ENCODE assay signal across 16 cellular contexts in the genomic region with DNA sequence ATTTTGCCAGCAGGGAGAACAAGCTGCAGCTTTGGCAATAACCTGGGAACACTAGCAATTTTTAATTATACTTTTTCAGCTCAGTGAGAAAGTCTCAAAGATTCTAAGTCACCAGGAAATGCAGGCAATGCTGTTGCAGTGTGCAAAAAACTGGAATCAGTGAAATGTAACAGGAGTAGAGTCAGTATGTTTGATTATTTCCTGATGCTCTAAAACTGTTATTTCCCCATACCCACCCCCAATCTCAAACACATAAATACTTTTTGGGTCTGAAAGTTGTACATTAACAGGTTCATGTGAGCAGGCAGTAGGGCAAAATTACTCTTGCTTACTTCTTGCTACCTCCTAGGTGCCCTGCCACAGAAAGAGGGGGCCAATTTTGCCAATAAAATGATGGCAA.
DNase-seq lines count a peak whose midpoint lies in the region; ATAC-seq, FAIRE-seq and TF ChIP-seq lines count a peak whose summit lies in the region.
"Had no signal": no experiment of that assay in that cellular context is flagged by ENCODE, and none has a peak within 500 bp of the region (broad histone marks: within the 10 kb centered on the region; RNA-seq: fewer than 3 reads in every experiment).

No MANE protein-coding gene starts in this region.

- intact Hi-C loops in GM12878 (cut with micrococcal nuclease; ENCODE audit: unreplicated experiment) = no loop called here
- intact Hi-C loops in naive thymus-derived CD4-positive, alpha-beta T cell (cut with micrococcal nuclease) = loop anchor here in 1 of 2 donors (5.0 kb wide), 1 partner anchor 37 kb away; no protein-coding TSS in a partner anchor

- in situ Hi-C loops in GM12878 (cut with MboI) = no loop called here

- H3K27me3 ChIP-seq in ACC112 (ENCODE audit: insufficient read depth, low read length) (no peaks in the 10 kb centered on the region), GM12878 (replicated peaks in 1 of 2; ENCODE audit: control insufficient read depth in 2 of 2, insufficient read depth in 2 of 2, low read length in 1 of 2) (no peaks in the 10 kb centered on the region)
- H3K27me3 ChIP-seq in naive thymus-derived CD4-positive, alpha-beta T cell (ENCODE audit: control insufficient read depth in 2 of 2, insufficient read depth in 2 of 2, low read length in 2 of 2) = no peaks in the 10 kb centered on the region

- no peak for TF ChIP-seq POLR2A in GM12878 (IDR thresholded peaks at IDR 0.05; ENCODE audit: low read depth, low read length)

- H3K36me3 Mint-ChIP-seq in HFFc6 (ENCODE audit: low read depth) (peaks cover 13% of the 10 kb centered on the region), T-cell (no peaks in the 10 kb centered on the region)
- H3K36me3 Mint-ChIP-seq in naive thymus-derived CD4-positive, alpha-beta T cell = no peaks in the 10 kb centered on the region
- no peaks in the 10 kb centered on the region for H3K36me3 Mint-ChIP-seq in effector memory CD8-positive, alpha-beta T cell (ENCODE audit: insufficient read depth)
- H3K36me3 Mint-ChIP-seq: CD14-positive monocyte had no signal

- no peak for TF ChIP-seq EP300 in GM12878 (IDR thresholded peaks at IDR 0.05; ENCODE audit: borderline replicate concordance in 1 of 2, control insufficient read depth in 1 of 2, low read depth in 2 of 2, low read length in 2 of 2)

- POLR2A ChIA-PET in GM12878 (lab: Charles Lee) (no interaction called here), T-cell (lab: Charles Lee) (interaction anchor here in 1 of 2 donors (0.5 kb wide), 1 partner anchor 24 kb away, joined by 3 read pairs; no protein-coding TSS in a partner anchor)
- POLR2A ChIA-PET in naive thymus-derived CD4-positive, alpha-beta T cell (lab: Charles Lee) = no interaction called here

- 0 out of 2 replicates have a peak overlapping the region, but pooled peaks have one; percentile 59 for H3K4me3 Mint-ChIP-seq in HFFc6
- peak overlapping the region in 6 of 10 donors; percentile 0 to 73 (median 60) for H3K4me3 Mint-ChIP-seq in naive thymus-derived CD4-positive, alpha-beta T cell
- peak overlapping the region in 1 of 3 donors; percentile 33 for H3K4me3 Mint-ChIP-seq in T-cell
- H3K4me3 Mint-ChIP-seq in effector memory CD8-positive, alpha-beta T cell = no peak overlapping the region
- H3K4me3 Mint-ChIP-seq: CD14-positive monocyte had no signal

- CTCF ChIA-PET in GM12878 (lab: Yijun Ruan, JAX) = interaction anchor here (1.2 to 5.8 kb wide), 7 partner anchors 12 to 134 kb away, joined by 3 to 66 read pairs (median 7); no protein-coding TSS in a partner anchor
- CTCF ChIA-PET in naive thymus-derived CD4-positive, alpha-beta T cell (lab: Charles Lee) = interaction anchor here (0.6 to 1.8 kb wide), 2 partner anchors 348 to 428 kb away, joined by 3 to 6 read pairs; partner anchors contain the start of gene PRIM2
- CTCF ChIA-PET in T-cell (lab: Charles Lee) = interaction anchor here in 1 of 2 donors (0.6 kb wide), 1 partner anchor 126 kb away, joined by 3 read pairs; no protein-coding TSS in a partner anchor

- H3K9me3 ChIP-seq in GM12878 (replicated peaks; ENCODE audit: control insufficient read depth, insufficient read depth, low read length) = no peaks in the 10 kb centered on the region
- no peaks in the 10 kb centered on the region for H3K9me3 ChIP-seq in naive thymus-derived CD4-positive, alpha-beta T cell (ENCODE audit: control insufficient read depth in 2 of 3, low read length in 3 of 3)

- peaks cover 39% of the 10 kb centered on the region for H3K4me1 ChIP-seq in ACC112 (ENCODE audit: control insufficient read depth, insufficient read depth, low read length, unreplicated experiment)
- peaks cover 30% of the 10 kb centered on the region for H3K4me1 ChIP-seq in GM12878 (ENCODE audit: control insufficient read depth, insufficient read depth, low read length)
- H3K4me1 ChIP-seq in naive thymus-derived CD4-positive, alpha-beta T cell (ENCODE audit: control insufficient read depth in 2 of 2, insufficient read depth in 2 of 2, low read length in 2 of 2) = peaks cover 0 to 18% of the 10 kb centered on the region in 2 donors

- TF ChIP-seq CTCF in HFFc6 (IDR thresholded peaks at IDR 0.05) (no peak), GM12878 (IDR thresholded peaks at IDR 0.05 in 2 of 3, conservative IDR thresholded peaks at IDR 0.05 in 1 of 3; ENCODE audit: control insufficient read depth in 2 of 3, extremely low read depth in 1 of 3, insufficient read depth in 1 of 3, low read depth in 3 of 3, low read length in 3 of 3) (no peak)

- H2AFZ ChIP-seq in ACC112 (ENCODE audit: low read length, unreplicated experiment) (no peak overlapping the region), GM12878 (ENCODE audit: control insufficient read depth, low read depth, low read length) (peak overlapping the region; percentile 54)

- no peaks in the 10 kb centered on the region; the same call in 1 of the 2 replicates for H3K27me3 Mint-ChIP-seq in HFFc6 (ENCODE audit: insufficient read depth)
- H3K27me3 Mint-ChIP-seq in naive thymus-derived CD4-positive, alpha-beta T cell = peaks cover 0 to 9% (median 0%) of the 10 kb centered on the region in 5 donors
- H3K27me3 Mint-ChIP-seq in T-cell = no peaks in the 10 kb centered on the region
- peaks cover 0 to 16% of the 10 kb centered on the region in 2 donors for H3K27me3 Mint-ChIP-seq in effector memory CD8-positive, alpha-beta T cell

- H3K9ac ChIP-seq in GM12878 (ENCODE audit: control insufficient read depth, insufficient read depth, low read length) = no peak overlapping the region; the same call in 1 of the 2 replicates
- H3K9ac ChIP-seq: KMS-11 had no signal

- no peaks in the 10 kb centered on the region for H4K20me1 ChIP-seq in GM12878 (ENCODE audit: control insufficient read depth, insufficient read depth)

- BruUV-seq in GM12878 (replicated peaks; lab: Mats Ljungman, UMichigan) = no TSS peak

- H3K9me3 Mint-ChIP-seq in HFFc6 (no peaks in the 10 kb centered on the region), T-cell (no peaks in the 10 kb centered on the region)
- H3K9me3 Mint-ChIP-seq in naive thymus-derived CD4-positive, alpha-beta T cell = no peaks in the 10 kb centered on the region
- no peaks in the 10 kb centered on the region for H3K9me3 Mint-ChIP-seq in effector memory CD8-positive, alpha-beta T cell
- H3K9me3 Mint-ChIP-seq: CD14-positive monocyte had no signal

- peak overlapping the region; percentile 99 for H3K27ac Mint-ChIP-seq in HFFc6
- H3K27ac Mint-ChIP-seq in naive thymus-derived CD4-positive, alpha-beta T cell = peak overlapping the region in 4 of 9 donors; percentile 6 to 58 (median 47)
- H3K27ac Mint-ChIP-seq in T-cell = peak overlapping the region in 1 of 2 donors; percentile 24
- no peak overlapping the region for H3K27ac Mint-ChIP-seq in effector memory CD8-positive, alpha-beta T cell
- H3K27ac Mint-ChIP-seq: CD14-positive monocyte had no signal

- H3K27ac ChIP-seq in ACC112 (ENCODE audit: low read depth, low read length) = peak overlapping the region; percentile 95
- peak overlapping the region; percentile 65 for H3K27ac ChIP-seq in GM12878 (ENCODE audit: control insufficient read depth, insufficient read depth)
- H3K27ac ChIP-seq in naive thymus-derived CD4-positive, alpha-beta T cell (ENCODE audit: low read depth, low read length) = no peak overlapping the region
- H3K27ac ChIP-seq: KMS-11 had no signal

- H3K36me3 ChIP-seq in ACC112 (ENCODE audit: insufficient read depth, low read length) (peaks cover 12% of the 10 kb centered on the region; the same call in 1 of the 2 replicates), GM12878 (ENCODE audit: control insufficient read depth in 2 of 2, insufficient read depth in 2 of 2, low read length in 1 of 2) (no peaks in the 10 kb centered on the region)
- no peaks in the 10 kb centered on the region for H3K36me3 ChIP-seq in naive thymus-derived CD4-positive, alpha-beta T cell (ENCODE audit: control insufficient read depth in 2 of 3, insufficient read depth in 3 of 3, low read length in 3 of 3)

- FAIRE-seq in GM12878 (lab: Jason Lieb, UNC) = no peak

- H3K4me3 ChIP-seq in ACC112 (ENCODE audit: low read depth, low read length) = no peak overlapping the region
- H3K4me3 ChIP-seq in GM12878 = no peak overlapping the region
- no peak overlapping the region for H3K4me3 ChIP-seq in naive thymus-derived CD4-positive, alpha-beta T cell (ENCODE audit: low read length)

- DNase-seq in HFFc6 = no peak
- no peak for DNase-seq in GM12878 (ENCODE audit: low read depth, low spot score)
- DNase-seq in naive thymus-derived CD4-positive, alpha-beta T cell = no peak
- no peak for DNase-seq in T-cell
- no peak for DNase-seq in HT-29 (ENCODE audit: low spot score)
- no peak for DNase-seq in effector memory CD8-positive, alpha-beta T cell
- no peak for DNase-seq in T1000 (lab: John Stamatoyannopoulos, UW)
- DNase-seq: HCEC 1CT, NCI-H1048, NCI-H1436 treated with DMSO at 0.1 percent for 48 hours, NCI-H2029 treated with DMSO at 0.1 percent for 48 hours, NCI-H510A, NCI-H774 had no signal

- RAD21 ChIA-PET in GM12878 (lab: Charles Lee; ENCODE audit: unreplicated experiment) = interaction anchor here (4.2 kb wide), 1 partner anchor 26 kb away, joined by 27 read pairs; no protein-coding TSS in a partner anchor

- peak; percentile 6; the same call in 1 of the 3 replicates for ATAC-seq in GM12878
- no peak for ATAC-seq in naive thymus-derived CD4-positive, alpha-beta T cell
- no peak for ATAC-seq in T-cell (replicated peaks in 1 of 4)
- no peak for ATAC-seq in effector memory CD8-positive, alpha-beta T cell (replicated peaks)

- H3K79me2 ChIP-seq in ACC112 (ENCODE audit: control insufficient read depth, insufficient read depth, low read length, unreplicated experiment) (peaks cover 14% of the 10 kb centered on the region), GM12878 (ENCODE audit: control insufficient read depth, insufficient read depth, low read length) (no peaks in the 10 kb centered on the region)

- peak overlapping the region; percentile 42; the same call in 1 of the 2 replicates for H3K4me2 ChIP-seq in GM12878 (ENCODE audit: control insufficient read depth, insufficient read depth)

- TF ChIP-seq RAD21 in GM12878 (IDR thresholded peaks at IDR 0.05; ENCODE audit: insufficient read depth, low read depth, low read length) = no peak

- SMC1A ChIA-PET in GM12878 (lab: Charles Lee; ENCODE audit: uncharacterized antibody, unreplicated experiment) = interaction anchor here (1.1 to 1.5 kb wide), 8 partner anchors 11 to 120 kb away, joined by 3 to 6 read pairs (median 4); no protein-coding TSS in a partner anchor

- peaks cover 65% of the 10 kb centered on the region for H3K4me1 Mint-ChIP-seq in HFFc6 (ENCODE audit: low read depth)
- H3K4me1 Mint-ChIP-seq in naive thymus-derived CD4-positive, alpha-beta T cell = peaks cover 10 to 31% (median 24%) of the 10 kb centered on the region in 7 donors
- H3K4me1 Mint-ChIP-seq in T-cell = peaks cover 21 to 27% (median 21%) of the 10 kb centered on the region in 3 donors
- H3K4me1 Mint-ChIP-seq in effector memory CD8-positive, alpha-beta T cell (ENCODE audit: low read depth in 2 of 2) = no peaks in the 10 kb centered on the region

Comparison
In these comparisons a context has a peak if more than half of its experiments do, and no peak if none do; other contexts are left out.
1. H3K4me3 Mint-ChIP-seq: peak in HFFc6 (single experiment) and naive thymus-derived CD4-positive, alpha-beta T cell (6 of 10); none in effector memory CD8-positive, alpha-beta T cell (0 of 2).